In the genomic region with DNA sequence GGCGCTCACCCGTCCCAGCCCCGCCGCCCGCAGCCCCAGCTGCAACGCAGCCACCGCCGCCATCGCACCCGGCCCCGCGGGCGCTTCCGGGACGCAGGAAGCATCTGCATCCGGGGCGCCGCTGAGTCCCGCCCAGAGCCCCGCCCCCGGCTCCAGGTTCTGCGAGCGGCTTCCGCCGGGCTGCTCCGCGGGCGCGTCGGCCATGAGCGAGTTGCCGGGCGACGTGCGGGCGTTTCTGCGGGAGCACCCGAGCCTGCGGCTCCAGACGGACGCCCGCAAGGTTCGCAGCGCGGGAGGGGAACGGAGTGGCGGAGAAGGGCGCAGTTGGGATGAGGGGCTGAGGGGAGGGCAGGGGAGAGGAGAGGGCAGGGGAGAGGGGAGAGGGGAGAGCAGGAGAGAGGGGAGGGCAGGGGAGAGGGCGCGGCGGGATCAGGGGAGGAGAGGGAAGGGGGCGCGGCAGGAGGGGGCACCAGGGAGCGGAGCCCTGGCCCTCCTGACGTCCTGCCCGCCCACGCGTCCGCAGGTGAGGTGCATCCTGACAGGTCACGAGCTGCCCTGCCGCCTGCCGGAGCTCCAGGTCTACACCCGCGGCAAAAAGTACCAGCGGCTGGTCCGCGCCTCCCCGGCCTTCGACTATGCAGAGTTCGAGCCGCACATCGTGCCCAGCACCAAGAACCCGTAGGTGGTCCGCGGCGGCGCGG, we compare ENCODE assay signal across 8 cellular contexts.
DNase-seq lines count a peak whose midpoint lies in the region; ATAC-seq and TF ChIP-seq lines count a peak whose summit lies in the region.

A gene with protein sequence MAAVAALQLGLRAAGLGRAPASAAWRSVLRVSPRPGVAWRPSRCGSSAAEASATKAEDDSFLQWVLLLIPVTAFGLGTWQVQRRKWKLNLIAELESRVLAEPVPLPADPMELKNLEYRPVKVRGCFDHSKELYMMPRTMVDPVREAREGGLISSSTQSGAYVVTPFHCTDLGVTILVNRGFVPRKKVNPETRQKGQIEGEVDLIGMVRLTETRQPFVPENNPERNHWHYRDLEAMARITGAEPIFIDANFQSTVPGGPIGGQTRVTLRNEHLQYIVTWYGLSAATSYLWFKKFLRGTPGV (minus strand): TSS at position 97 of the 701 bp plus-strand sequence. CDS start 34 bp downstream, at position 63.
A gene (plus strand): TSS at position 160 of the 701 bp plus-strand sequence. CDS start 43 bp downstream, at position 203.

- peak; percentile 26; the same call in 1 of the 2 replicates for TF ChIP-seq CTCF in GM12875 (IDR thresholded peaks at IDR 0.05; ENCODE audit: borderline replicate concordance, insufficient read depth, low read depth, low read length)

- H3K4me3 ChIP-seq in GM12875 (ENCODE audit: low read depth, low read length): peak within 1 kb of the TSS; percentile 75

- peak; percentile 66 for ATAC-seq in HG02852 (IDR thresholded peaks at IDR 0.05; ENCODE audit: unreplicated experiment)
- peak; percentile 88 to 89 for ATAC-seq in activated CD4-positive, CD25-positive, alpha-beta regulatory T cell treated with anti-CD3 and anti-CD28 coated beads, Interleukin-2, amount 50 U/mL, for 24 hours
- no peak for ATAC-seq in HG02884 (IDR thresholded peaks at IDR 0.05; ENCODE audit: unreplicated experiment)

- DNase-seq in NCI-H2171 (lab: John Stamatoyannopoulos, UW) (peak; percentile 95), cerebellar cortex (ENCODE audit: low spot score) (peak; percentile 81), kidney glomerular epithelial cell (lab: John Stamatoyannopoulos, UW) (peak; percentile 41)
- peak; percentile 96 for DNase-seq in stimulated activated CD4-positive, alpha-beta T cell treated with anti-CD3 and anti-CD28 coated beads, Interleukin-15, amount 100 ng/mL, for 24 hours

Comparison
In these comparisons a context has a peak if more than half of its experiments do, and no peak if none do; other contexts are left out.
1. DNase-seq: peak in every context shown above with its lines; median percentile 96 in stimulated activated CD4-positive, alpha-beta T cell treated with anti-CD3 and anti-CD28 coated beads, Interleukin-15, amount 100 ng/mL, for 24 hours; 95 in NCI-H2171; 81 in cerebellar cortex; 41 in kidney glomerular epithelial cell.